Comparison of ENCODE assay signal across 1 cellular context in the genomic region with DNA sequence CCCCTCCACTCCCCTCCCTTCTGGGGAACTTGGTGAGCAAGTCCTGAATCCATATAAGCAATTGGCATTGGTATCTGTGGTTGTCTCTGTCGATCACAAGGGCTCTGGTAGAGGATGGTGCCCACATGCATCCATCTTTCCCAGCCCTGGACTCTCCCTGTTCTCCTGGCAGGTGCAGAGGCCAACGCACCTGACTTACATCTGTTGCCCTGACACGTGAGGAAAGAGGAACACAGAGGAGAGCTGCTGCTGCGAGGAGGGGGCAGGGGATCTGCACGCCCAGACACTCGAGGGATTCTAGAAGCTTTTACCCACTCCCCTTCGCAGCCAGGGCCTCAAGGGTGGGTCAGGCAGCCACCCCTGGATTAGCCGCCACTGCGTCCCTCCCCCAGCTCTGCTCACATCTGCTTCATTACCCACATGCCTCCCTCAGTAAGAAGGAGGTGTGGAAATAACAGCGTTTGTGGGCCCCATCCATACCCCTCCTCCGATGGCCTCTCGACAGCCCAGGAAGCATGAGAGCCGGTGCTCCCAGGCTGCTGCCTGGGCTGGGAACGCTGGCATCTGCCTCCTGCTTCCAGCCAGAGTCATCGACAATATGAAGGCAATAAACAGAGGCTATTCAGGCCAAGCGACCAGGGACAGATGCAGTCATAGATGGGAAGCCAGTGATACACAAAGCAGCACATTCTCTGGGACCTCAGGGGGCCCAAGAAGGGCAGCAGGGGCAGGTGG.
TF ChIP-seq lines count a peak whose summit lies in the region.

No MANE protein-coding gene starts in this region.

TF ChIP-seq in GM23338, 12 proteins besides CTCF, POLR2A, EP300 and RAD21 (continued from another document):
- TF ChIP-seq, protein P1, sequence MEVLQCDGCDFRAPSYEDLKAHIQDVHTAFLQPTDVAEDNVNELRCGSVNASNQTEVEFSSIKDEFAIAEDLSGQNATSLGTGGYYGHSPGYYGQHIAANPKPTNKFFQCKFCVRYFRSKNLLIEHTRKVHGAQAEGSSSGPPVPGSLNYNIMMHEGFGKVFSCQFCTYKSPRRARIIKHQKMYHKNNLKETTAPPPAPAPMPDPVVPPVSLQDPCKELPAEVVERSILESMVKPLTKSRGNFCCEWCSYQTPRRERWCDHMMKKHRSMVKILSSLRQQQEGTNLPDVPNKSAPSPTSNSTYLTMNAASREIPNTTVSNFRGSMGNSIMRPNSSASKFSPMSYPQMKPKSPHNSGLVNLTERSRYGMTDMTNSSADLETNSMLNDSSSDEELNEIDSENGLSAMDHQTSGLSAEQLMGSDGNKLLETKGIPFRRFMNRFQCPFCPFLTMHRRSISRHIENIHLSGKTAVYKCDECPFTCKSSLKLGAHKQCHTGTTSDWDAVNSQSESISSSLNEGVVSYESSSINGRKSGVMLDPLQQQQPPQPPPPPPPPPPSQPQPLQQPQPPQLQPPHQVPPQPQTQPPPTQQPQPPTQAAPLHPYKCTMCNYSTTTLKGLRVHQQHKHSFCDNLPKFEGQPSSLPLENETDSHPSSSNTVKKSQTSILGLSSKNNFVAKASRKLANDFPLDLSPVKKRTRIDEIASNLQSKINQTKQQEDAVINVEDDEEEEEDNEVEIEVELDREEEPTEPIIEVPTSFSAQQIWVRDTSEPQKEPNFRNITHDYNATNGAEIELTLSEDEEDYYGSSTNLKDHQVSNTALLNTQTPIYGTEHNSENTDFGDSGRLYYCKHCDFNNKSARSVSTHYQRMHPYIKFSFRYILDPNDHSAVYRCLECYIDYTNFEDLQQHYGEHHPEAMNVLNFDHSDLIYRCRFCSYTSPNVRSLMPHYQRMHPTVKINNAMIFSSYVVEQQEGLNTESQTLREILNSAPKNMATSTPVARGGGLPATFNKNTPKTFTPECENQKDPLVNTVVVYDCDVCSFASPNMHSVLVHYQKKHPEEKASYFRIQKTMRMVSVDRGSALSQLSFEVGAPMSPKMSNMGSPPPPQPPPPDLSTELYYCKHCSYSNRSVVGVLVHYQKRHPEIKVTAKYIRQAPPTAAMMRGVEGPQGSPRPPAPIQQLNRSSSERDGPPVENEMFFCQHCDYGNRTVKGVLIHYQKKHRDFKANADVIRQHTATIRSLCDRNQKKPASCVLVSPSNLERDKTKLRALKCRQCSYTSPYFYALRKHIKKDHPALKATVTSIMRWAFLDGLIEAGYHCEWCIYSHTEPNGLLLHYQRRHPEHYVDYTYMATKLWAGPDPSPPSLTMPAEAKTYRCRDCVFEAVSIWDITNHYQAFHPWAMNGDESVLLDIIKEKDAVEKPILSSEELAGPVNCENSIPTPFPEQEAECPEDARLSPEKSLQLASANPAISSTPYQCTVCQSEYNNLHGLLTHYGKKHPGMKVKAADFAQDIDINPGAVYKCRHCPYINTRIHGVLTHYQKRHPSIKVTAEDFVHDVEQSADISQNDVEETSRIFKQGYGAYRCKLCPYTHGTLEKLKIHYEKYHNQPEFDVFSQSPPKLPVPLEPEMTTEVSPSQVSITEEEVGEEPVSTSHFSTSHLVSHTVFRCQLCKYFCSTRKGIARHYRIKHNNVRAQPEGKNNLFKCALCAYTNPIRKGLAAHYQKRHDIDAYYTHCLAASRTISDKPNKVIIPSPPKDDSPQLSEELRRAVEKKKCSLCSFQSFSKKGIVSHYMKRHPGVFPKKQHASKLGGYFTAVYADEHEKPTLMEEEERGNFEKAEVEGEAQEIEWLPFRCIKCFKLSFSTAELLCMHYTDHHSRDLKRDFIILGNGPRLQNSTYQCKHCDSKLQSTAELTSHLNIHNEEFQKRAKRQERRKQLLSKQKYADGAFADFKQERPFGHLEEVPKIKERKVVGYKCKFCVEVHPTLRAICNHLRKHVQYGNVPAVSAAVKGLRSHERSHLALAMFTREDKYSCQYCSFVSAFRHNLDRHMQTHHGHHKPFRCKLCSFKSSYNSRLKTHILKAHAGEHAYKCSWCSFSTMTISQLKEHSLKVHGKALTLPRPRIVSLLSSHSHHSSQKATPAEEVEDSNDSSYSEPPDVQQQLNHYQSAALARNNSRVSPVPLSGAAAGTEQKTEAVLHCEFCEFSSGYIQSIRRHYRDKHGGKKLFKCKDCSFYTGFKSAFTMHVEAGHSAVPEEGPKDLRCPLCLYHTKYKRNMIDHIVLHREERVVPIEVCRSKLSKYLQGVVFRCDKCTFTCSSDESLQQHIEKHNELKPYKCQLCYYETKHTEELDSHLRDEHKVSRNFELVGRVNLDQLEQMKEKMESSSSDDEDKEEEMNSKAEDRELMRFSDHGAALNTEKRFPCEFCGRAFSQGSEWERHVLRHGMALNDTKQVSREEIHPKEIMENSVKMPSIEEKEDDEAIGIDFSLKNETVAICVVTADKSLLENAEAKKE (CRISPR knock-in tag; IDR thresholded peaks at IDR 0.05), result no peak
- TF ChIP-seq ZNF331 (CRISPR knock-in tag; IDR thresholded peaks at IDR 0.05; ENCODE audit: low read depth) (no peak), NANOG (IDR thresholded peaks at IDR 0.05; ENCODE audit: borderline replicate concordance) (no peak), ZNF114 (CRISPR knock-in tag; IDR thresholded peaks at IDR 0.05) (no peak), STAT1 (IDR thresholded peaks at IDR 0.05; ENCODE audit: unreplicated experiment) (no peak)
